19 cellular contexts compared by ENCODE assay signal in the genomic region with DNA sequence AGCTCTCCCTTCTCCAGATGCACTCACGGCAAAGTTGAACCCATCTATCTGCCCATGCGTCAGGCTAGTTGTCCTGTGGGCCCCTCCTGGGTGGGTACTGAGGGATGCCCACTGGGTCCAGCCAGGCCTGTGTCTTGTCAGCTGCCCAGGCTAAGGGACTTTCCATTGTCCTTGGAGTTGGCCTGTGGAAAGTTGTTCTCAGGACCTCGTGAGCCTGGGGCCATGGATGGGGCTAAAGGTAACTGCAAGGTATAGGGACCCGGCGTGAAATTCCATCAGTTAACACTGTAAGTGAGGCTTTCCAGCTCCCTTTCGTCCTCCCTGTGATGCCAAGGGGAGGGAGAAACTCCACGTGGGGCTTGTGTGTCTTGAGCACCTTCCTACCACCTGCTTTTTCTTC.
DNase-seq lines count a peak whose midpoint lies in the region; ATAC-seq, FAIRE-seq and TF ChIP-seq lines count a peak whose summit lies in the region.
"Had no signal": no experiment of that assay in that cellular context is flagged by ENCODE, and none has a peak within 500 bp of the region (broad histone marks: within the 10 kb centered on the region; RNA-seq: fewer than 3 reads in every experiment).

No MANE protein-coding gene starts in this region.

- no peak overlapping the region for H2BK12ac ChIP-seq in neuronal stem cell (ENCODE audit: low read length)

- no peak overlapping the region for H3K4me3 ChIP-seq in breast epithelium
- H3K4me3 ChIP-seq in K562 = no peak overlapping the region
- no peak overlapping the region for H3K4me3 ChIP-seq in neuronal stem cell (ENCODE audit: low read length in 2 of 2)
- no peak overlapping the region for H3K4me3 ChIP-seq in vagina
- H3K4me3 ChIP-seq in tibial nerve = no peak overlapping the region
- H3K4me3 ChIP-seq: BLaER1 had no signal

- no peak overlapping the region for H2AFZ ChIP-seq in K562 (ENCODE audit: low read depth, low read length)
- no peak overlapping the region for H2AFZ ChIP-seq in neuronal stem cell (ENCODE audit: low read length)

- H3K4me3 Mint-ChIP-seq in MCF 10A (ENCODE audit: unreplicated experiment) = no peak overlapping the region
- H3K4me3 Mint-ChIP-seq: CD8-positive, alpha-beta memory T cell; HFFc6 had no signal

- H2BK120ac ChIP-seq in neuronal stem cell (ENCODE audit: low read depth, low read length) = no peak overlapping the region

- no peaks in the 10 kb centered on the region for H3K79me2 ChIP-seq in K562 (ENCODE audit: control insufficient read depth, insufficient read depth, low read length)

- WGBS in K562 (ENCODE audit: insufficient coverage, low coverage, missing lambda C conversion rate) = 37% methylated on average over 7 of the region's 7 CpGs
- no CpG with 5 or more reads among the region's 7 CpGs for WGBS in neuronal stem cell (ENCODE audit: extremely low coverage in 2 of 2, insufficient read length in 2 of 2, insufficient replicate concordance in 1 of 2), 2 donors
- 86 to 90% methylated on average over 7 of the region's 7 CpGs for WGBS in tibial nerve, 2 donors

- H3K23ac ChIP-seq in neuronal stem cell (ENCODE audit: low read depth, low read length, poor library complexity) = no peak overlapping the region

- H2BK15ac ChIP-seq in neuronal stem cell (ENCODE audit: low read length) = no peak overlapping the region

- in situ Hi-C loops in K562 (cut with MboI) = no loop called here

- TF ChIP-seq RAD21 in K562 (CRISPR knock-in tag; conservative IDR thresholded peaks at IDR 0.05 in 1 of 2, IDR thresholded peaks at IDR 0.05 in 1 of 2) = no peak

- peaks cover 39% of the 10 kb centered on the region for H3K4me1 Mint-ChIP-seq in MCF 10A (ENCODE audit: insufficient read depth, unreplicated experiment)
- H3K4me1 Mint-ChIP-seq: CD8-positive, alpha-beta memory T cell had no signal

- H2BK5ac ChIP-seq in neuronal stem cell (ENCODE audit: low read length) = no peak overlapping the region

- H3K9me3 Mint-ChIP-seq in MCF 10A (ENCODE audit: unreplicated experiment) = peaks cover 7% of the 10 kb centered on the region
- H3K9me3 Mint-ChIP-seq: HFFc6 had no signal

- DNase-seq in breast epithelium (ENCODE audit: low spot score in 2 of 2) (peak in 1 of 2 donors; percentile 13), MCF 10A (ENCODE audit: unreplicated experiment) (no peak), K562 (ENCODE audit: extremely low read depth in 1 of 4, low spot score in 3 of 4) (no peak), neuronal stem cell (ENCODE audit: low spot score) (no peak), vagina (ENCODE audit: extremely low spot score in 2 of 2) (no peak), tibial nerve (ENCODE audit: low spot score in 2 of 2) (no peak), globus pallidus (ENCODE audit: low spot score) (no peak), HK-2 (ENCODE audit: unreplicated experiment) (no peak)
- DNase-seq: AML-193; CD8-positive, alpha-beta memory T cell; DND-41; GDM1; HCEC 1CT; HFFc6 had no signal

- no peaks in the 10 kb centered on the region for H3K9me1 ChIP-seq in K562 (ENCODE audit: control insufficient read depth, insufficient read depth, low read length)

- H3K27me3 ChIP-seq in breast epithelium (no peaks in the 10 kb centered on the region), K562 (ENCODE audit: control insufficient read depth in 2 of 2, insufficient read depth in 2 of 2, low read length in 2 of 2) (peaks cover 0 to 4% of the 10 kb centered on the region in 2 experiments; a peak in 1 of 5 replicates), neuronal stem cell (ENCODE audit: control insufficient read depth in 3 of 3, insufficient read depth in 3 of 3, low read depth in 1 of 3, low read length in 3 of 3) (peaks cover 0 to 41% (median 0%) of the 10 kb centered on the region in 3 experiments), vagina (no peaks in the 10 kb centered on the region), tibial nerve (no peaks in the 10 kb centered on the region)
- H3K27me3 ChIP-seq: BLaER1 had no signal

- peak overlapping the region; percentile 67 for H3K18ac ChIP-seq in neuronal stem cell (ENCODE audit: low read length)

- H3K79me1 ChIP-seq in neuronal stem cell (ENCODE audit: low read depth, low read length) = no peaks in the 10 kb centered on the region

- H4K91ac ChIP-seq in neuronal stem cell (ENCODE audit: low read depth, low read length, poor library complexity) = no peak overlapping the region

- TF ChIP-seq EP300 in K562 (IDR thresholded peaks at IDR 0.05; ENCODE audit: low read length) (no peak), tibial nerve (IDR thresholded peaks at IDR 0.05) (no peak)

- peaks cover 12% of the 10 kb centered on the region for H3K36me3 Mint-ChIP-seq in MCF 10A (ENCODE audit: insufficient read depth, unreplicated experiment)
- H3K36me3 Mint-ChIP-seq: CD8-positive, alpha-beta memory T cell had no signal

- H3K4me1 ChIP-seq in breast epithelium (peaks cover 12 to 16% of the 10 kb centered on the region in 2 donors), K562 (replicated peaks in 1 of 2; ENCODE audit: control insufficient read depth in 2 of 2, insufficient read depth in 2 of 2, low read length in 2 of 2) (peaks cover 19 to 33% of the 10 kb centered on the region in 2 experiments), neuronal stem cell (ENCODE audit: control insufficient read depth in 2 of 2, insufficient read depth in 1 of 2, low read depth in 1 of 2, low read length in 2 of 2) (peaks cover 0 to 18% of the 10 kb centered on the region in 2 donors), vagina (peaks cover 40% of the 10 kb centered on the region), tibial nerve (peaks cover 0 to 32% (median 12%) of the 10 kb centered on the region in 4 donors)
- H3K4me1 ChIP-seq: BLaER1 had no signal

- H3K36me3 ChIP-seq in breast epithelium = no peaks in the 10 kb centered on the region
- H3K36me3 ChIP-seq in K562 (ENCODE audit: control insufficient read depth, insufficient read depth, low read length) = no peaks in the 10 kb centered on the region
- H3K36me3 ChIP-seq in neuronal stem cell (replicated peaks in 1 of 2; ENCODE audit: control insufficient read depth in 2 of 2, insufficient read depth in 2 of 2, low read length in 2 of 2) = no peaks in the 10 kb centered on the region
- no peaks in the 10 kb centered on the region for H3K36me3 ChIP-seq in vagina
- H3K36me3 ChIP-seq in tibial nerve = no peaks in the 10 kb centered on the region
- H3K36me3 ChIP-seq: BLaER1 had no signal

- POLR2A ChIA-PET in MCF 10A (lab: Yijun Ruan, JAX) (interaction anchor here (1.0 to 1.4 kb wide), 3 partner anchors 15 to 126 kb away, joined by 3 to 4 read pairs (median 4); a partner anchor contains a TSS), K562 (lab: Yijun Ruan, JAX) (interaction anchor here (0.9 to 1.2 kb wide), 2 partner anchors 29 to 70 kb away, joined by 3 read pairs; no protein-coding TSS in a partner anchor)

- no peak overlapping the region for H3K14ac ChIP-seq in neuronal stem cell (ENCODE audit: low read length)

- no peak overlapping the region for H3K27ac Mint-ChIP-seq in MCF 10A (ENCODE audit: low read depth, unreplicated experiment)
- H3K27ac Mint-ChIP-seq: CD8-positive, alpha-beta memory T cell; HFFc6 had no signal

- BruUV-seq in MCF 10A (replicated peaks; lab: Mats Ljungman, UMichigan) (no TSS peak), K562 (replicated peaks; lab: Mats Ljungman, UMichigan) (no TSS peak)

- FAIRE-seq in K562 (lab: Jason Lieb, UNC) = no peak
- FAIRE-seq: GM12892, GM19239 had no signal

- no peaks in the 10 kb centered on the region for H4K20me1 ChIP-seq in K562 (replicated peaks; ENCODE audit: control insufficient read depth, insufficient read depth, low read length)
- H4K20me1 ChIP-seq: BLaER1 had no signal

- H2AK5ac ChIP-seq in neuronal stem cell (ENCODE audit: low read depth, low read length) = no peak overlapping the region

- no peak for ATAC-seq in K562

- CTCF ChIA-PET in MCF 10A (lab: Yijun Ruan, JAX) = interaction anchor here (0.6 to 0.8 kb wide), 3 partner anchors 38 to 336 kb away, joined by 3 to 6 read pairs (median 3); no protein-coding TSS in a partner anchor
- CTCF ChIA-PET in K562 (lab: Yijun Ruan, JAX; ENCODE audit: low intra/inter-chr PET ratio) = no interaction called here

- intact Hi-C loops in breast epithelium (cut with DNase I; ENCODE audit: low total_unique reads) = no loop called here
- intact Hi-C loops in MCF 10A (cut with micrococcal nuclease) = no loop called here
- intact Hi-C loops in K562 (cut with micrococcal nuclease) = no loop called here
- intact Hi-C loops in vagina (cut with DNase I) = no loop called here

- H3K9me3 ChIP-seq in breast epithelium (no peaks in the 10 kb centered on the region), K562 (replicated peaks; ENCODE audit: control insufficient read depth, insufficient read depth, low read depth, low read length) (no peaks in the 10 kb centered on the region), neuronal stem cell (replicated peaks in 1 of 2; ENCODE audit: control insufficient read depth in 2 of 2, insufficient read depth in 1 of 2, low read depth in 1 of 2, low read length in 2 of 2) (no peaks in the 10 kb centered on the region), vagina (no peaks in the 10 kb centered on the region), tibial nerve (no peaks in the 10 kb centered on the region)
- H3K9me3 ChIP-seq: BLaER1, Caco-2 had no signal

- H3K27ac ChIP-seq in breast epithelium = peak overlapping the region; percentile 38 to 71
- no peak overlapping the region for H3K27ac ChIP-seq in K562 (ENCODE audit: extremely low read depth, low read depth, low read length)
- H3K27ac ChIP-seq in neuronal stem cell (replicated peaks; ENCODE audit: low read length) = no peak overlapping the region
- H3K27ac ChIP-seq in vagina = peak overlapping the region; percentile 36
- no peak overlapping the region for H3K27ac ChIP-seq in tibial nerve
- H3K27ac ChIP-seq: 22Rv1, BLaER1 had no signal

- H3K4me2 ChIP-seq in K562 (ENCODE audit: insufficient read depth, low read length) (no peak overlapping the region), neuronal stem cell (ENCODE audit: insufficient read depth, low read length, poor library complexity, severe bottlenecking) (no peak overlapping the region)
- H3K4me2 ChIP-seq: BLaER1 had no signal

- TF ChIP-seq CTCF in breast epithelium (IDR thresholded peaks at IDR 0.05) (no peak), MCF 10A (IDR thresholded peaks at IDR 0.05; ENCODE audit: unreplicated experiment) (no peak), K562 (IDR thresholded peaks at IDR 0.05 in 2 of 3, conservative IDR thresholded peaks at IDR 0.05 in 1 of 3; ENCODE audit: insufficient read depth in 2 of 3, low read depth in 1 of 3, low read length in 3 of 3) (no peak), vagina (IDR thresholded peaks at IDR 0.05) (no peak), tibial nerve (IDR thresholded peaks at IDR 0.05) (no peak)

- H3K9ac ChIP-seq in K562 (ENCODE audit: insufficient read depth in 1 of 2, low read depth in 2 of 2, low read length in 2 of 2) (no peak overlapping the region), neuronal stem cell (ENCODE audit: low read depth, low read length, poor library complexity) (no peak overlapping the region)
- H3K9ac ChIP-seq: BLaER1 had no signal

- no peak overlapping the region for H4K8ac ChIP-seq in neuronal stem cell (ENCODE audit: low read depth, low read length)

- H3K4ac ChIP-seq in neuronal stem cell (ENCODE audit: low read length) = no peak overlapping the region

- no peak for TF ChIP-seq POLR2A in breast epithelium (IDR thresholded peaks at IDR 0.05)
- TF ChIP-seq POLR2A in K562 (conservative IDR thresholded peaks at IDR 0.05) = no peak
- no peak for TF ChIP-seq POLR2A in vagina (IDR thresholded peaks at IDR 0.05)
- TF ChIP-seq POLR2A in tibial nerve (IDR thresholded peaks at IDR 0.05) = no peak

- H3K27me3 Mint-ChIP-seq in MCF 10A (ENCODE audit: insufficient read depth, unreplicated experiment) = no peaks in the 10 kb centered on the region

Comparison
In these comparisons a context has a peak if more than half of its experiments do, and no peak if none do; other contexts are left out.
1. H3K27ac ChIP-seq: peak in breast epithelium (2 of 2) and vagina (single experiment); none in K562 (single experiment), neuronal stem cell (single experiment) and tibial nerve (0 of 4).